Comparison of ENCODE assay signal across 8 cellular contexts in genomic region chr1:2381741-2382620, GRCh38. TPM values are rescaled to one million over a fixed set of nuclear protein-coding genes. Genes with fewer than 3 reads are reported as not detected.
DNase-seq lines count a peak whose midpoint lies in the region; ATAC-seq and TF ChIP-seq lines count a peak whose summit lies in the region.

No MANE protein-coding gene starts in this region.

- no peaks in the 10 kb centered on the region for H3K27me3 Mint-ChIP-seq in activated naive CD4-positive, alpha-beta T cell treated with anti-CD3 and anti-CD28 coated beads, Interleukin-2, amount 10 ng/mL, durations not matched to agents 7 days and 5 days

- TF ChIP-seq POLR2A in prostate gland (IDR thresholded peaks at IDR 0.05) (no peak), uterus (IDR thresholded peaks at IDR 0.05) (no peak)

- no peaks in the 10 kb centered on the region for H3K4me1 ChIP-seq in prostate gland (replicated peaks)
- H3K4me1 ChIP-seq in uterus, result peaks cover 4 to 9% of the 10 kb centered on the region in 2 donors

- peak; percentile 57 for ATAC-seq in HG02884 (IDR thresholded peaks at IDR 0.05; ENCODE audit: unreplicated experiment)
- ATAC-seq in Right ventricle myocardium inferior, result peak; percentile 96
- no peak for ATAC-seq in HG03045 (IDR thresholded peaks at IDR 0.05; ENCODE audit: unreplicated experiment)

- intact Hi-C loops in Right ventricle myocardium inferior (cut with DNase I), result loop anchor here (1.0 to 5.0 kb wide), 3 partner anchors 65 to 187 kb away; no protein-coding TSS in a partner anchor
- intact Hi-C loops in prostate gland (cut with DNase I), result loop anchor here (1.0 to 5.0 kb wide), 3 partner anchors 59 to 187 kb away; no protein-coding TSS in a partner anchor
- intact Hi-C loops in uterus (cut with DNase I; ENCODE audit: low total_unique reads), result loop anchor here (2.0 to 10.0 kb wide), 2 partner anchors 67 to 187 kb away; partner anchors contain the start of gene FAAP20

- peaks cover 6% of the 10 kb centered on the region for H3K4me1 Mint-ChIP-seq in activated naive CD4-positive, alpha-beta T cell treated with anti-CD3 and anti-CD28 coated beads, Interleukin-2, amount 10 ng/mL, durations not matched to agents 7 days and 5 days

- WGBS in prostate gland, result 50% methylated on average over 28 of the region's 28 CpGs

- peak; percentile 92 to 98 (median 96) for TF ChIP-seq CTCF in prostate gland (IDR thresholded peaks at IDR 0.05)
- peak; percentile 90 to 99 (median 98) for TF ChIP-seq CTCF in uterus (IDR thresholded peaks at IDR 0.05)

- H3K36me3 Mint-ChIP-seq in activated naive CD4-positive, alpha-beta T cell treated with anti-CD3 and anti-CD28 coated beads, Interleukin-2, amount 10 ng/mL, durations not matched to agents 7 days and 5 days, result no peaks in the 10 kb centered on the region

- CTCF ChIA-PET in activated naive CD4-positive, alpha-beta T cell treated with anti-CD3 and anti-CD28 coated beads, Interleukin-2, amount 10 ng/mL, durations not matched to agents 7 days and 5 days (lab: Charles Lee), result interaction anchor here (0.6 to 9.8 kb wide), 28 partner anchors 9 to 529 kb away, joined by 3 to 217 read pairs (median 4); partner anchors contain the start of genes FAAP20, MORN1, PEX10 and RER1

- no peak overlapping the region for H3K27ac ChIP-seq in prostate gland
- peak overlapping the region; percentile 55 to 57 for H3K27ac ChIP-seq in uterus

- H3K4me3 Mint-ChIP-seq in activated naive CD4-positive, alpha-beta T cell treated with anti-CD3 and anti-CD28 coated beads, Interleukin-2, amount 10 ng/mL, durations not matched to agents 7 days and 5 days, result no peak overlapping the region

- H3K27me3 ChIP-seq in prostate gland (replicated peaks; ENCODE audit: insufficient read depth) (no peaks in the 10 kb centered on the region), uterus (no peaks in the 10 kb centered on the region)

- H3K36me3 ChIP-seq in prostate gland (no peaks in the 10 kb centered on the region), uterus (no peaks in the 10 kb centered on the region)

- H3K9me3 ChIP-seq in prostate gland (no peaks in the 10 kb centered on the region), uterus (no peaks in the 10 kb centered on the region)

- no peaks in the 10 kb centered on the region for H3K9me3 Mint-ChIP-seq in activated naive CD4-positive, alpha-beta T cell treated with anti-CD3 and anti-CD28 coated beads, Interleukin-2, amount 10 ng/mL, durations not matched to agents 7 days and 5 days

- no peak overlapping the region for H3K4me3 ChIP-seq in prostate gland
- H3K4me3 ChIP-seq in uterus, result no peak overlapping the region

- H3K27ac Mint-ChIP-seq in activated naive CD4-positive, alpha-beta T cell treated with anti-CD3 and anti-CD28 coated beads, Interleukin-2, amount 10 ng/mL, durations not matched to agents 7 days and 5 days, result no peak overlapping the region

- DNase-seq in DMS53 (lab: John Stamatoyannopoulos, UW) (peak; percentile 84), SKM-1 treated with dmso at 0.1 percent for 144 hours (lab: John Stamatoyannopoulos, UW; ENCODE audit: unreplicated experiment) (peak; percentile 45), Right ventricle myocardium inferior (ENCODE audit: missing footprints) (peak; percentile 92), prostate gland (ENCODE audit: low spot score) (peak; percentile 69), uterus (peak; percentile 82 to 88)
- peak; percentile 87 for DNase-seq in activated naive CD4-positive, alpha-beta T cell treated with anti-CD3 and anti-CD28 coated beads, Interleukin-2, amount 10 ng/mL, durations not matched to agents 7 days and 5 days

RNA-seq across cellular contexts. Expression of gene MORN1, which starts 9.4 kb away (rescaled TPM):
- total RNA-seq in Right ventricle myocardium inferior (4.9 TPM), prostate gland (10 to 100 TPM; 18.6 to 21.0 TPM), uterus (10 to 100 TPM in 2 of 4 donors, 1 to 10 TPM in 1, under 1 TPM in 1; 0.59 to 20.0 (median 9.5) TPM)

RNA-seq across cellular contexts. Expression of gene RER1, which starts 9.7 kb away (rescaled TPM):
- total RNA-seq in Right ventricle myocardium inferior (85.8 TPM), prostate gland (10 to 100 TPM; 86.1 to 97.0 TPM), uterus (100 to 1,000 TPM in 1 of 4 donors, 10 to 100 TPM in 3; 34.1 to 105 (median 57.3) TPM)

RNA-seq across cellular contexts. Expression of gene PEX10, which starts 30.4 kb away (rescaled TPM):
- total RNA-seq in Right ventricle myocardium inferior, result 14.5 TPM
- total RNA-seq in prostate gland, result 10 to 100 TPM; 38.3 to 49.9 TPM
- 10 to 100 TPM in 3 of 4 donors, under 1 TPM in 1; 0.77 to 23.6 (median 13.2) TPM for total RNA-seq in uterus

Comparison
In these comparisons a context has a peak if more than half of its experiments do, and no peak if none do; other contexts are left out.
1. H3K27ac ChIP-seq: peak in uterus (2 of 2); none in prostate gland (0 of 2).
2. Peak in every context shown above with its lines, with median percentiles within 50 percentile points of each other: DNase-seq.